Comparison of ENCODE assay signal across 14 cellular contexts in the genomic region with DNA sequence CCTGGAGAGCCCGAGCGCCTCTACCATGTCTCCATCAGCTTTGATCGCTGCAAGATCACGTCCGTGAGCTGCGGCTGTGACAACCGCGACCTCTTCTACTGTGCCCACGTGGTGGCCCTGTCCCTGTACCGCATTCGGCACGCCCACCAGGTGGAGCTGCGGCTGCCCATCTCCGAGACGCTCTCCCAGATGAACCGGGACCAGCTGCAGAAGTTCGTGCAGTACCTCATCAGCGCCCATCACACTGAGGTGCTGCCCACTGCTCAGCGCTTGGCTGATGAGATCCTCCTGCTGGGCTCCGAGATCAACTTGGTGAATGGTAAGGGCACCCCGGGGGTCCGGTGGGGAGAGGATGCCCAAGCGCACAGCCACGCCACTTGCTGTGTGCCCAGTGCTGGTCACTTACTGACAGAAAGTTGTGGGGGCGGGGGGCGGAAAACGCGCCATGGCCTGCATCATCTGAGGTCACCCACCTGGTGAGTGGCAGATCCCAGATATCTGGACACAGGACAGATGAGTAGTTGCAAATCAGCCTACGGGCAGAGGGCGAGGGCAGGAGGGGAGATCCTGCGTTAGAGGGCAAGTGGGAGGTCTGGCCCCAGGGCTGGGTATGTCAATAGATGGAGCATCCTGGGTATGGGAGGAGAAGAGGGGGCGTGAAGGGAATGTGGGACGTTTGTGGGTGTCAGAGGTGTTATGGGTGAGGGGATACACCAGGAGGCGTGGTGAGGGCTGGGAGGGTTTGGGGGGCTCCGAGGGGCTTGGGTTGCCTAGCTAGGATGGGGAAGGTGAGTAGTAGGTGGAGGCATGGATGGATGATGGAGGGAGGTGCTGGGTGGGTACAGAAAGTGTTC. TPM values are rescaled to one million over a fixed set of nuclear protein-coding genes. Genes with fewer than 3 reads are reported as not detected.
DNase-seq lines count a peak whose midpoint lies in the region; ATAC-seq and TF ChIP-seq lines count a peak whose summit lies in the region.
"Had no signal": no experiment of that assay in that cellular context is flagged by ENCODE, and none has a peak within 500 bp of the region (broad histone marks: within the 10 kb centered on the region; RNA-seq: fewer than 3 reads in every experiment).

No MANE protein-coding gene starts in this region.

- H3K27me3 ChIP-seq in WERI-Rb-1 (ENCODE audit: insufficient read depth, low read depth, severe bottlenecking) (no peaks in the 10 kb centered on the region), heart right ventricle (no peaks in the 10 kb centered on the region), gastrocnemius medialis (no peaks in the 10 kb centered on the region)
- H3K27me3 ChIP-seq: esophagus squamous epithelium had no signal

- H3K27ac ChIP-seq in WERI-Rb-1 = no peak overlapping the region
- no peak overlapping the region for H3K27ac ChIP-seq in heart right ventricle
- no peak overlapping the region for H3K27ac ChIP-seq in gastrocnemius medialis

- ATAC-seq in heart right ventricle (peak in 7 of 8 donors; percentile 61 to 82 (median 71)), gastrocnemius medialis (peak in 1 of 2 donors; percentile 30)

- peaks cover 36% of the 10 kb centered on the region for H3K36me3 ChIP-seq in WERI-Rb-1
- H3K36me3 ChIP-seq in heart right ventricle = peaks cover 0 to 67% (median 8%) of the 10 kb centered on the region in 9 donors
- H3K36me3 ChIP-seq in gastrocnemius medialis = peaks cover 0 to 4% of the 10 kb centered on the region in 2 donors

- no peak overlapping the region for H3K27ac Mint-ChIP-seq in activated T-helper 1 cell treated with anti-CD3 and anti-CD28 coated beads, Interleukin-12 subunit alpha, Interleukin-12 subunit beta, Interleukin-2, Interleukin-4 antibody, amounts not matched to agents 30 ng/mL and 10 ng/mL and 1 ng/mL, durations not matched to agents 14 hours and 24 hours and 36 hours
- H3K27ac Mint-ChIP-seq: T-helper 1 cell treated with Interleukin-12 subunit alpha and Interleukin-12 subunit beta and Interleukin-4 antibody, amounts not matched to agents 30 μg/mL and 1 μg/mL, for 36 hours had no signal

- DNase-seq in NCI-H82 (lab: John Stamatoyannopoulos, UW) = peak; percentile 52
- no peak for DNase-seq in NCI-H82 treated with DMSO at 0.1 percent for 48 hours (lab: John Stamatoyannopoulos, UW; ENCODE audit: unreplicated experiment)
- no peak for DNase-seq in WERI-Rb-1
- DNase-seq in heart right ventricle = peak in 1 of 2 donors; percentile 61
- no peak for DNase-seq in gastrocnemius medialis
- no peak for DNase-seq in NCI-H1092 (lab: John Stamatoyannopoulos, UW)
- DNase-seq in activated T-helper 1 cell treated with anti-CD3 and anti-CD28 coated beads, Interleukin-12 subunit alpha, Interleukin-12 subunit beta, Interleukin-2, Interleukin-4 antibody, amounts not matched to agents 30 ng/mL and 10 ng/mL and 1 ng/mL, durations not matched to agents 14 hours and 24 hours and 36 hours (ENCODE audit: low spot score) = no peak
- DNase-seq in mucosa of gallbladder (ENCODE audit: low spot score) = no peak
- DNase-seq: activated naive CD4-positive, alpha-beta T cell treated with anti-CD3 and anti-CD28 coated beads, Interleukin-2, amount 50 U/mL, for 16 hours; esophagus squamous epithelium; midbrain; NCI-H2081 treated with DMSO at 0.1 percent for 48 hours; stimulated activated CD4-positive, alpha-beta T cell treated with anti-CD3 and anti-CD28 coated beads, Interleukin-4, amount 100 ng/mL, for 1 hour had no signal

- H3K4me3 ChIP-seq in WERI-Rb-1 (ENCODE audit: low read depth, low read length) = no peak overlapping the region
- no peak overlapping the region for H3K4me3 ChIP-seq in heart right ventricle
- H3K4me3 ChIP-seq in gastrocnemius medialis = no peak overlapping the region
- H3K4me3 ChIP-seq: esophagus squamous epithelium had no signal

- peaks cover 17% of the 10 kb centered on the region for H3K36me3 Mint-ChIP-seq in activated T-helper 1 cell treated with anti-CD3 and anti-CD28 coated beads, Interleukin-12 subunit alpha, Interleukin-12 subunit beta, Interleukin-2, Interleukin-4 antibody, amounts not matched to agents 30 ng/mL and 10 ng/mL and 1 ng/mL, durations not matched to agents 14 hours and 24 hours and 36 hours (ENCODE audit: low read depth)

- no peak for TF ChIP-seq POLR2A in gastrocnemius medialis (IDR thresholded peaks at IDR 0.05)

- WGBS in heart right ventricle, 2 donors = 65 to 73% methylated on average over 35 of the region's 35 CpGs

- no peaks in the 10 kb centered on the region for H3K27me3 Mint-ChIP-seq in activated T-helper 1 cell treated with anti-CD3 and anti-CD28 coated beads, Interleukin-12 subunit alpha, Interleukin-12 subunit beta, Interleukin-2, Interleukin-4 antibody, amounts not matched to agents 30 ng/mL and 10 ng/mL and 1 ng/mL, durations not matched to agents 14 hours and 24 hours and 36 hours (ENCODE audit: insufficient read depth)

- TF ChIP-seq CTCF in WERI-Rb-1 (IDR thresholded peaks at IDR 0.05; ENCODE audit: low read depth, low read length) (peak; percentile 55), heart right ventricle (IDR thresholded peaks at IDR 0.05) (peak; percentile 27 to 64 (median 52)), gastrocnemius medialis (IDR thresholded peaks at IDR 0.05 in 4 of 5, conservative IDR thresholded peaks at IDR 0.05 in 1 of 5) (peak; percentile 27 to 58 (median 51))

- intact Hi-C loops in heart right ventricle (cut with DNase I) (loop anchor here in 1 of 10 donors (2.0 kb wide), 1 partner anchor 58 kb away; no protein-coding TSS in a partner anchor), gastrocnemius medialis (cut with DNase I; ENCODE audit: low total_unique reads) (no loop called here)
- intact Hi-C loops in activated T-helper 1 cell treated with anti-CD3 and anti-CD28 coated beads, Interleukin-12 subunit alpha, Interleukin-12 subunit beta, Interleukin-2, Interleukin-4 antibody, amounts not matched to agents 30 ng/mL and 10 ng/mL and 1 ng/mL, durations not matched to agents 14 hours and 24 hours and 36 hours (cut with micrococcal nuclease) = no loop called here

- in situ Hi-C loops in gastrocnemius medialis (cut with MboI; ENCODE audit: low sequenced_read_pairs in 4 of 4) = no loop called here

- H3K9me3 Mint-ChIP-seq in activated T-helper 1 cell treated with anti-CD3 and anti-CD28 coated beads, Interleukin-12 subunit alpha, Interleukin-12 subunit beta, Interleukin-2, Interleukin-4 antibody, amounts not matched to agents 30 ng/mL and 10 ng/mL and 1 ng/mL, durations not matched to agents 14 hours and 24 hours and 36 hours = no peaks in the 10 kb centered on the region
- H3K9me3 Mint-ChIP-seq: T-helper 1 cell treated with Interleukin-12 subunit alpha and Interleukin-12 subunit beta and Interleukin-4 antibody, amounts not matched to agents 30 μg/mL and 1 μg/mL, for 36 hours had no signal

- H3K4me1 ChIP-seq in heart right ventricle (peaks cover 0 to 3% (median 0%) of the 10 kb centered on the region in 9 donors), gastrocnemius medialis (no peaks in the 10 kb centered on the region)

- H3K4me3 Mint-ChIP-seq in activated T-helper 1 cell treated with anti-CD3 and anti-CD28 coated beads, Interleukin-12 subunit alpha, Interleukin-12 subunit beta, Interleukin-2, Interleukin-4 antibody, amounts not matched to agents 30 ng/mL and 10 ng/mL and 1 ng/mL, durations not matched to agents 14 hours and 24 hours and 36 hours = no peak overlapping the region
- H3K4me3 Mint-ChIP-seq: T-helper 1 cell treated with Interleukin-12 subunit alpha and Interleukin-12 subunit beta and Interleukin-4 antibody, amounts not matched to agents 30 μg/mL and 1 μg/mL, for 36 hours had no signal

- H3K9me3 ChIP-seq in WERI-Rb-1 (ENCODE audit: severe bottlenecking) = no peaks in the 10 kb centered on the region
- H3K9me3 ChIP-seq in heart right ventricle = no peaks in the 10 kb centered on the region
- no peaks in the 10 kb centered on the region for H3K9me3 ChIP-seq in gastrocnemius medialis
- H3K9me3 ChIP-seq: esophagus squamous epithelium had no signal

- H3K4me1 Mint-ChIP-seq in activated T-helper 1 cell treated with anti-CD3 and anti-CD28 coated beads, Interleukin-12 subunit alpha, Interleukin-12 subunit beta, Interleukin-2, Interleukin-4 antibody, amounts not matched to agents 30 ng/mL and 10 ng/mL and 1 ng/mL, durations not matched to agents 14 hours and 24 hours and 36 hours (ENCODE audit: low read depth) = peaks cover 5% of the 10 kb centered on the region

RNA-seq across cellular contexts. Expression of gene ZSWIM4, which starts 9.8 kb away (rescaled TPM):
- total RNA-seq in heart right ventricle (1 to 10 TPM; 2.1 to 7.1 (median 3.0) TPM), gastrocnemius medialis (1 to 10 TPM; 3.9 to 6.3 (median 5.0) TPM), mucosa of gallbladder (11.2 TPM)
- 1 to 10 TPM; 1.2 to 1.5 TPM for polyA plus RNA-seq in heart right ventricle
- 7.6 and 7.9 TPM in 2 replicates for total RNA-seq in activated T-helper 1 cell treated with anti-CD3 and anti-CD28 coated beads, Interleukin-12 subunit alpha, Interleukin-12 subunit beta, Interleukin-2, Interleukin-4 antibody, amounts not matched to agents 30 ng/mL and 10 ng/mL and 1 ng/mL, durations not matched to agents 14 hours and 24 hours and 36 hours

RNA-seq across cellular contexts. Expression of gene C19orf53, which starts 30.8 kb away (rescaled TPM):
- total RNA-seq in heart right ventricle = 100 to 1,000 TPM in 2 of 10 donors, 10 to 100 TPM in 8; 80.5 to 101 (median 90.3) TPM
- 100 to 1,000 TPM; 231 to 389 TPM for polyA plus RNA-seq in heart right ventricle
- total RNA-seq in gastrocnemius medialis = 100 to 1,000 TPM; 158 to 283 (median 222) TPM
- total RNA-seq in activated T-helper 1 cell treated with anti-CD3 and anti-CD28 coated beads, Interleukin-12 subunit alpha, Interleukin-12 subunit beta, Interleukin-2, Interleukin-4 antibody, amounts not matched to agents 30 ng/mL and 10 ng/mL and 1 ng/mL, durations not matched to agents 14 hours and 24 hours and 36 hours = 158 and 162 TPM in 2 replicates
- 91.3 TPM for total RNA-seq in mucosa of gallbladder

RNA-seq across cellular contexts. Expression of gene MRI1, which starts 40.7 kb away (rescaled TPM):
- total RNA-seq in heart right ventricle = 10 to 100 TPM in 9 of 10 donors, 1 to 10 TPM in 1; 9.9 to 18.7 (median 13.0) TPM
- 10 to 100 TPM; 12.5 to 17.0 TPM for polyA plus RNA-seq in heart right ventricle
- 10 to 100 TPM; 21.1 to 26.1 (median 23.4) TPM for total RNA-seq in gastrocnemius medialis
- 43.3 and 46.5 TPM in 2 replicates for total RNA-seq in activated T-helper 1 cell treated with anti-CD3 and anti-CD28 coated beads, Interleukin-12 subunit alpha, Interleukin-12 subunit beta, Interleukin-2, Interleukin-4 antibody, amounts not matched to agents 30 ng/mL and 10 ng/mL and 1 ng/mL, durations not matched to agents 14 hours and 24 hours and 36 hours
- total RNA-seq in mucosa of gallbladder = 59.4 TPM
